Comparison of ENCODE assay signal across 20 cellular contexts in genomic region chr2:29706171-29706690, GRCh38.
"Had no signal": no experiment of that assay in that cellular context is flagged by ENCODE, and none has a peak within 500 bp of the region (broad histone marks: within the 10 kb centered on the region; RNA-seq: fewer than 3 reads in every experiment).

No MANE protein-coding gene starts in this region.

- H3K9me3 ChIP-seq: adrenal gland, esophagus muscularis mucosa, ovary, spleen, upper lobe of left lung had no signal

- H3K4me1 Mint-ChIP-seq: activated naive CD4-positive, alpha-beta T cell treated with anti-CD3 and anti-CD28 coated beads, Interleukin-2, amount 10 ng/mL, durations not matched to agents 7 days and 5 days; central memory CD8-positive, alpha-beta T cell; immature natural killer cell; stimulated activated naive CD8-positive, alpha-beta T cell treated with anti-CD3 and anti-CD28 coated beads, Interleukin-15, amount 100 ng/mL, for 72 hours had no signal

- H3K4me3 Mint-ChIP-seq: activated naive CD4-positive, alpha-beta T cell treated with anti-CD3 and anti-CD28 coated beads, Interleukin-2, amount 10 ng/mL, durations not matched to agents 7 days and 5 days; central memory CD8-positive, alpha-beta T cell; immature natural killer cell; neural crest cell; stimulated activated naive CD8-positive, alpha-beta T cell treated with anti-CD3 and anti-CD28 coated beads, Interleukin-15, amount 100 ng/mL, for 72 hours had no signal

- H3K36me3 Mint-ChIP-seq: activated naive CD4-positive, alpha-beta T cell treated with anti-CD3 and anti-CD28 coated beads, Interleukin-2, amount 10 ng/mL, durations not matched to agents 7 days and 5 days; immature natural killer cell had no signal

- H3K36me3 ChIP-seq: adrenal gland, brain microvascular endothelial cell, esophagus muscularis mucosa, ovary, spleen, upper lobe of left lung had no signal

- H3K27me3 Mint-ChIP-seq: activated naive CD4-positive, alpha-beta T cell treated with anti-CD3 and anti-CD28 coated beads, Interleukin-2, amount 10 ng/mL, durations not matched to agents 7 days and 5 days had no signal

- ATAC-seq: foreskin keratinocyte; sciatic nerve; stimulated activated naive CD8-positive, alpha-beta T cell treated with anti-CD3 and anti-CD28 coated beads, Interleukin-15, amount 100 ng/mL, for 72 hours had no signal

- H3K4me1 ChIP-seq: adrenal gland, esophagus muscularis mucosa, spleen, upper lobe of left lung had no signal

- H3K9me3 Mint-ChIP-seq: activated naive CD4-positive, alpha-beta T cell treated with anti-CD3 and anti-CD28 coated beads, Interleukin-2, amount 10 ng/mL, durations not matched to agents 7 days and 5 days; activated T-helper 2 cell treated with anti-CD3 and anti-CD28 coated beads, Interferon-gamma antibody, Interleukin-2, Interleukin-4, amounts not matched to agents 10 μg/mL and 5 μg/mL and 100 μg/mL, durations not matched to agents 14 hours and 24 hours and 36 hours; central memory CD8-positive, alpha-beta T cell; immature natural killer cell; stimulated activated naive CD8-positive, alpha-beta T cell treated with anti-CD3 and anti-CD28 coated beads, Interleukin-15, amount 100 ng/mL, for 72 hours had no signal

- DNase-seq: activated CD4-positive, alpha-beta T cell treated with anti-CD3 and anti-CD28 coated beads for 1 hour; activated CD4-positive, alpha-beta T cell treated with anti-CD3 and anti-CD28 coated beads, Interleukin-2, amount 50 U/mL, for 48 hours; activated naive CD4-positive, alpha-beta T cell treated with anti-CD3 and anti-CD28 coated beads, Interleukin-2, amount 10 ng/mL, durations not matched to agents 7 days and 5 days; adrenal gland; brain microvascular endothelial cell; immature natural killer cell; midbrain; ovary; spleen; stimulated activated naive CD8-positive, alpha-beta T cell treated with anti-CD3 and anti-CD28 coated beads, Interleukin-15, amount 100 ng/mL, for 72 hours; T-helper 9 cell; upper lobe of left lung had no signal

- H3K27ac ChIP-seq: adrenal gland, brain microvascular endothelial cell, coronary artery, esophagus muscularis mucosa, foreskin keratinocyte, ovary, spleen, upper lobe of left lung had no signal

- H3K27ac Mint-ChIP-seq: activated naive CD4-positive, alpha-beta T cell treated with anti-CD3 and anti-CD28 coated beads, Interleukin-2, amount 10 ng/mL, durations not matched to agents 7 days and 5 days; activated T-helper 2 cell treated with anti-CD3 and anti-CD28 coated beads, Interferon-gamma antibody, Interleukin-2, Interleukin-4, amounts not matched to agents 10 μg/mL and 5 μg/mL and 100 μg/mL, durations not matched to agents 14 hours and 24 hours and 36 hours; immature natural killer cell; stimulated activated naive CD8-positive, alpha-beta T cell treated with anti-CD3 and anti-CD28 coated beads, Interleukin-15, amount 100 ng/mL, for 72 hours had no signal

- H3K27me3 ChIP-seq: adrenal gland, brain microvascular endothelial cell, esophagus muscularis mucosa, ovary, spleen, upper lobe of left lung had no signal

- H3K4me3 ChIP-seq: adrenal gland, coronary artery, esophagus muscularis mucosa, lung, ovary, spleen, upper lobe of left lung had no signal
